1 cellular context compared by ENCODE assay signal in the genomic region with DNA sequence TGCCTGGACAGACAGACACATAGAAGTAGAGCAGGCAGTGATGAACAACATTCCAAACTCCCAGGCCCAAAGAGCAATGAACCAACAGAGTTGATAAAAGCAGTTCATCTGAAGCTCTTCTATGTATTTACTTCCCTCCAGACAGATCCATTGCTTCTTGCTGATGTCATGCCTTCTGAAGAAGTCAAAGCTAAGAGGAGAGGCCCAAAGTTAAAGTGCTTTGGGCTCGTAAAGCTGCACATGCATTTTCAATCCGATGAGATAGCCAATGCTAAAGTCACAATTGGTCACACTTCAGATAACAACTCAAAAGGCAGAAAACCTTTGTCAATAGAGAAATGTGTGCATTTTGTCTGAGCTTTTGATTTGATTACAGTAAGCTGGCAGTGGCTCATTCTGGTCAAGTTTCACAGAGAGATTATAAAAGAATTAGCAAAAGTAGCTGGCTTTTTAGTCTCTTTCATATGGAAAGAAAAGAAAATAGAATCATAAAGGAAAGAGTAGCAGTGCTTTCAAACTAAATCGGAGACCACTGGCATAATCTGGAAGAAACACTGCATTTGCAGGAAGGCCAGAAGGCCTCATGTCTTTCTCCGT.
TF ChIP-seq lines count a peak whose summit lies in the region.

No MANE protein-coding gene starts in this region.

TF ChIP-seq in HEK293, 187 proteins besides CTCF, POLR2A, EP300 and RAD21 (continued from another document):
- TF ChIP-seq, protein P1, sequence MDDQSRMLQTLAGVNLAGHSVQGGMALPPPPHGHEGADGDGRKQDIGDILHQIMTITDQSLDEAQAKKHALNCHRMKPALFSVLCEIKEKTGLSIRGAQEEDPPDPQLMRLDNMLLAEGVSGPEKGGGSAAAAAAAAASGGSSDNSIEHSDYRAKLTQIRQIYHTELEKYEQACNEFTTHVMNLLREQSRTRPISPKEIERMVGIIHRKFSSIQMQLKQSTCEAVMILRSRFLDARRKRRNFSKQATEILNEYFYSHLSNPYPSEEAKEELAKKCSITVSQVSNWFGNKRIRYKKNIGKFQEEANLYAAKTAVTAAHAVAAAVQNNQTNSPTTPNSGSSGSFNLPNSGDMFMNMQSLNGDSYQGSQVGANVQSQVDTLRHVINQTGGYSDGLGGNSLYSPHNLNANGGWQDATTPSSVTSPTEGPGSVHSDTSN (CRISPR knock-in tag; IDR thresholded peaks at IDR 0.05), result no peak
- TF ChIP-seq ZNF747 (tag by site-specific recombination; IDR thresholded peaks at IDR 0.05) (no peak), TRIM28 (IDR thresholded peaks at IDR 0.05; ENCODE audit: borderline replicate concordance, low read length) (peak; percentile 97), AEBP2 (tag by site-specific recombination; IDR thresholded peaks at IDR 0.05; ENCODE audit: borderline replicate concordance) (no peak), ZNF621 (tag by site-specific recombination; IDR thresholded peaks at IDR 0.05) (no peak), ZBTB20 (tag by site-specific recombination; IDR thresholded peaks at IDR 0.05) (no peak), ZNF670 (tag by site-specific recombination; IDR thresholded peaks at IDR 0.05; ENCODE audit: low read depth) (no peak), ZBTB26 (tag by site-specific recombination; optimal IDR thresholded peaks at IDR 0.05) (no peak), ZNF138 (tag by site-specific recombination; IDR thresholded peaks at IDR 0.05; ENCODE audit: borderline replicate concordance) (no peak), ZNF157 (tag by site-specific recombination; IDR thresholded peaks at IDR 0.05) (no peak), ZNF324 (tag by site-specific recombination; IDR thresholded peaks at IDR 0.05) (no peak), ZNF529 (tag by site-specific recombination; IDR thresholded peaks at IDR 0.05; ENCODE audit: insufficient replicate concordance) (no peak), TCF7L2 (IDR thresholded peaks at IDR 0.05; ENCODE audit: borderline replicate concordance, low read depth, low read length) (peak; percentile 55; the same call in 1 of the 2 replicates), TSHZ1 (tag by site-specific recombination; IDR thresholded peaks at IDR 0.05; ENCODE audit: borderline replicate concordance) (no peak), ZNF639 (tag by site-specific recombination; IDR thresholded peaks at IDR 0.05) (no peak), ZNF423 (tag by site-specific recombination; IDR thresholded peaks at IDR 0.05) (no peak), ZNF580 (tag by site-specific recombination; IDR thresholded peaks at IDR 0.05) (no peak), ZNF394 (tag by site-specific recombination; IDR thresholded peaks at IDR 0.05; ENCODE audit: borderline replicate concordance) (no peak), KLF16 (tag by site-specific recombination; IDR thresholded peaks at IDR 0.05) (no peak), ZNF366 (tag by site-specific recombination; conservative IDR thresholded peaks at IDR 0.05) (no peak), ZNF626 (tag by site-specific recombination; IDR thresholded peaks at IDR 0.05) (no peak), ZNF132 (tag by site-specific recombination; IDR thresholded peaks at IDR 0.05; ENCODE audit: borderline replicate concordance) (no peak), ZNF660 (tag by site-specific recombination; IDR thresholded peaks at IDR 0.05) (no peak)
- TF ChIP-seq, protein P2, sequence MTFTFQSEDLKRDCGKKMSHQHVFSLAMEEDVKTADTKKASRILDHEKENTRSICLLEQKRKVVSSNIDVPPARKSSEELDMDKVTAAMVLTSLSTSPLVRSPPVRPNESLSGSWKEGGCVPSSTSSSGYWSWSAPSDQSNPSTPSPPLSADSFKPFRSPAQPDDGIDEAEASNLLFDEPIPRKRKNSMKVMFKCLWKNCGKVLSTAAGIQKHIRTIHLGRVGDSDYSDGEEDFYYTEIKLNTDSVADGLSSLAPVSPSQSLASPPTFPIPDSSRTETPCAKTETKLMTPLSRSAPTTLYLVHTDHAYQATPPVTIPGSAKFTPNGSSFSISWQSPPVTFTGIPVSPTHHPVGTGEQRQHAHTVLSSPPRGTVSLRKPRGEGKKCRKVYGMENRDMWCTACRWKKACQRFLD (tag by site-specific recombination; IDR thresholded peaks at IDR 0.05), result no peak
- TF ChIP-seq, protein P3, sequence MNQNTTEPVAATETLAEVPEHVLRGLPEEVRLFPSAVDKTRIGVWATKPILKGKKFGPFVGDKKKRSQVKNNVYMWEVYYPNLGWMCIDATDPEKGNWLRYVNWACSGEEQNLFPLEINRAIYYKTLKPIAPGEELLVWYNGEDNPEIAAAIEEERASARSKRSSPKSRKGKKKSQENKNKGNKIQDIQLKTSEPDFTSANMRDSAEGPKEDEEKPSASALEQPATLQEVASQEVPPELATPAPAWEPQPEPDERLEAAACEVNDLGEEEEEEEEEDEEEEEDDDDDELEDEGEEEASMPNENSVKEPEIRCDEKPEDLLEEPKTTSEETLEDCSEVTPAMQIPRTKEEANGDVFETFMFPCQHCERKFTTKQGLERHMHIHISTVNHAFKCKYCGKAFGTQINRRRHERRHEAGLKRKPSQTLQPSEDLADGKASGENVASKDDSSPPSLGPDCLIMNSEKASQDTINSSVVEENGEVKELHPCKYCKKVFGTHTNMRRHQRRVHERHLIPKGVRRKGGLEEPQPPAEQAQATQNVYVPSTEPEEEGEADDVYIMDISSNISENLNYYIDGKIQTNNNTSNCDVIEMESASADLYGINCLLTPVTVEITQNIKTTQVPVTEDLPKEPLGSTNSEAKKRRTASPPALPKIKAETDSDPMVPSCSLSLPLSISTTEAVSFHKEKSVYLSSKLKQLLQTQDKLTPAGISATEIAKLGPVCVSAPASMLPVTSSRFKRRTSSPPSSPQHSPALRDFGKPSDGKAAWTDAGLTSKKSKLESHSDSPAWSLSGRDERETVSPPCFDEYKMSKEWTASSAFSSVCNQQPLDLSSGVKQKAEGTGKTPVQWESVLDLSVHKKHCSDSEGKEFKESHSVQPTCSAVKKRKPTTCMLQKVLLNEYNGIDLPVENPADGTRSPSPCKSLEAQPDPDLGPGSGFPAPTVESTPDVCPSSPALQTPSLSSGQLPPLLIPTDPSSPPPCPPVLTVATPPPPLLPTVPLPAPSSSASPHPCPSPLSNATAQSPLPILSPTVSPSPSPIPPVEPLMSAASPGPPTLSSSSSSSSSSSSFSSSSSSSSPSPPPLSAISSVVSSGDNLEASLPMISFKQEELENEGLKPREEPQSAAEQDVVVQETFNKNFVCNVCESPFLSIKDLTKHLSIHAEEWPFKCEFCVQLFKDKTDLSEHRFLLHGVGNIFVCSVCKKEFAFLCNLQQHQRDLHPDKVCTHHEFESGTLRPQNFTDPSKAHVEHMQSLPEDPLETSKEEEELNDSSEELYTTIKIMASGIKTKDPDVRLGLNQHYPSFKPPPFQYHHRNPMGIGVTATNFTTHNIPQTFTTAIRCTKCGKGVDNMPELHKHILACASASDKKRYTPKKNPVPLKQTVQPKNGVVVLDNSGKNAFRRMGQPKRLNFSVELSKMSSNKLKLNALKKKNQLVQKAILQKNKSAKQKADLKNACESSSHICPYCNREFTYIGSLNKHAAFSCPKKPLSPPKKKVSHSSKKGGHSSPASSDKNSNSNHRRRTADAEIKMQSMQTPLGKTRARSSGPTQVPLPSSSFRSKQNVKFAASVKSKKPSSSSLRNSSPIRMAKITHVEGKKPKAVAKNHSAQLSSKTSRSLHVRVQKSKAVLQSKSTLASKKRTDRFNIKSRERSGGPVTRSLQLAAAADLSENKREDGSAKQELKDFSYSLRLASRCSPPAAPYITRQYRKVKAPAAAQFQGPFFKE (tag by site-specific recombination; IDR thresholded peaks at IDR 0.05; ENCODE audit: borderline replicate concordance), result no peak
- TF ChIP-seq, protein P4, sequence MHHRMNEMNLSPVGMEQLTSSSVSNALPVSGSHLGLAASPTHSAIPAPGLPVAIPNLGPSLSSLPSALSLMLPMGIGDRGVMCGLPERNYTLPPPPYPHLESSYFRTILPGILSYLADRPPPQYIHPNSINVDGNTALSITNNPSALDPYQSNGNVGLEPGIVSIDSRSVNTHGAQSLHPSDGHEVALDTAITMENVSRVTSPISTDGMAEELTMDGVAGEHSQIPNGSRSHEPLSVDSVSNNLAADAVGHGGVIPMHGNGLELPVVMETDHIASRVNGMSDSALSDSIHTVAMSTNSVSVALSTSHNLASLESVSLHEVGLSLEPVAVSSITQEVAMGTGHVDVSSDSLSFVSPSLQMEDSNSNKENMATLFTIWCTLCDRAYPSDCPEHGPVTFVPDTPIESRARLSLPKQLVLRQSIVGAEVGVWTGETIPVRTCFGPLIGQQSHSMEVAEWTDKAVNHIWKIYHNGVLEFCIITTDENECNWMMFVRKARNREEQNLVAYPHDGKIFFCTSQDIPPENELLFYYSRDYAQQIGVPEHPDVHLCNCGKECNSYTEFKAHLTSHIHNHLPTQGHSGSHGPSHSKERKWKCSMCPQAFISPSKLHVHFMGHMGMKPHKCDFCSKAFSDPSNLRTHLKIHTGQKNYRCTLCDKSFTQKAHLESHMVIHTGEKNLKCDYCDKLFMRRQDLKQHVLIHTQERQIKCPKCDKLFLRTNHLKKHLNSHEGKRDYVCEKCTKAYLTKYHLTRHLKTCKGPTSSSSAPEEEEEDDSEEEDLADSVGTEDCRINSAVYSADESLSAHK (tag by site-specific recombination; IDR thresholded peaks at IDR 0.05), result no peak
- TF ChIP-seq, protein P5, sequence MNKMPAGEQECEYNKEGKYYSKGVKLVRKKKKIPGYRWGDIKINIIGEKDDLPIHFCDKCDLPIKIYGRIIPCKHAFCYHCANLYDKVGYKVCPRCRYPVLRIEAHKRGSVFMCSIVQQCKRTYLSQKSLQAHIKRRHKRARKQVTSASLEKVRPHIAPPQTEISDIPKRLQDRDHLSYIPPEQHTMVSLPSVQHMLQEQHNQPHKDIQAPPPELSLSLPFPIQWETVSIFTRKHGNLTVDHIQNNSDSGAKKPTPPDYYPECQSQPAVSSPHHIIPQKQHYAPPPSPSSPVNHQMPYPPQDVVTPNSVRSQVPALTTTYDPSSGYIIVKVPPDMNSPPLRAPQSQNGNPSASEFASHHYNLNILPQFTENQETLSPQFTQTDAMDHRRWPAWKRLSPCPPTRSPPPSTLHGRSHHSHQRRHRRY (tag by site-specific recombination; IDR thresholded peaks at IDR 0.05), result no peak
